22 cellular contexts compared by ENCODE assay signal in the genomic region with DNA sequence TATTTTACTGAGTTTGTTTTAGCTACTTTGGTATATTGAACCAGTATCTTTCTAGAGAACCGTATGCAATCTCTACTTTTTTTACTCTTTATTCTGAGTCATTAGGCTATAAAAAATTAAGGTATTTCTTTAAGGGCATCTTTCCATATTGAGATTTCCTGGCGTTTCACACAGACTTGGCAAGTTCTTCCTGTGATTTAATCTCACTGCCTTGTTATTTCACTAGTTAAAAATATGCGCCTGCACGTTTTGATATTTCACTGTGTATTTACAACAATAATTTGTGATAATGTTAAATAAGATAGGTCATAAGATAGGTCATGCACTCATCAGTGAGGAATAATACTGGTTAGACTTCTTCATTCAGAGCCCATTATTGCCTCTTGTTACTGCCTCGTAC. TPM values are rescaled to one million over a fixed set of nuclear protein-coding genes. Genes with fewer than 3 reads are reported as not detected.
DNase-seq lines count a peak whose midpoint lies in the region; ATAC-seq, FAIRE-seq and TF ChIP-seq lines count a peak whose summit lies in the region.
"Had no signal": no experiment of that assay in that cellular context is flagged by ENCODE, and none has a peak within 500 bp of the region (broad histone marks: within the 10 kb centered on the region; RNA-seq: fewer than 3 reads in every experiment).

No MANE protein-coding gene starts in this region.

- CTCF ChIA-PET in H1 (lab: Charles Lee; ENCODE audit: partially characterized antibody): interaction anchor here (1.5 to 3.8 kb wide), 3 partner anchors 8 to 44 kb away, joined by 3 to 19 read pairs (median 5); no protein-coding TSS in a partner anchor

- H3K23me2 ChIP-seq in H1 (ENCODE audit: low read depth, low read length): no peaks in the 10 kb centered on the region; the same call in 1 of the 2 replicates

- H2AFZ ChIP-seq in H1 (ENCODE audit: low read length): no peak overlapping the region
- H2AFZ ChIP-seq: GM23338 had no signal

- ATAC-seq in GM19463 (IDR thresholded peaks at IDR 0.05; ENCODE audit: unreplicated experiment): no peak
- ATAC-seq: GM23338, HCT116 had no signal

- H3K27ac ChIP-seq in H1 (ENCODE audit: low read depth, low read length) (no peak overlapping the region), spleen (no peak overlapping the region)
- H3K27ac ChIP-seq: BLaER1, HL-60 had no signal

- no peaks in the 10 kb centered on the region for H3K27me3 ChIP-seq in H1 (replicated peaks in 1 of 4; ENCODE audit: control insufficient read depth in 3 of 4, extremely low read depth in 1 of 4, insufficient read depth in 3 of 4, low read length in 3 of 4)
- no peaks in the 10 kb centered on the region for H3K27me3 ChIP-seq in spleen (replicated peaks in 1 of 7)
- H3K27me3 ChIP-seq: BLaER1 had no signal

- TF ChIP-seq EP300 in H1 (IDR thresholded peaks at IDR 0.05; ENCODE audit: borderline replicate concordance in 1 of 2, low read depth in 2 of 2, low read length in 2 of 2): no peak

- peaks cover 0 to 5% (median 0%) of the 10 kb centered on the region in 4 experiments; a peak in 2 of 8 replicates for H3K36me3 ChIP-seq in H1 (ENCODE audit: control insufficient read depth in 2 of 4, insufficient read depth in 4 of 4, low read length in 3 of 4)
- peaks cover 0 to 93% (median 25%) of the 10 kb centered on the region in 6 donors for H3K36me3 ChIP-seq in spleen
- H3K36me3 ChIP-seq: BLaER1 had no signal

- H4K5ac ChIP-seq in H1 (ENCODE audit: insufficient read length, low read depth, low read length): no peak overlapping the region

- H2BK12ac ChIP-seq in H1 (ENCODE audit: low read depth, low read length): 0 out of 2 replicates have a peak overlapping the region, but pooled peaks have one; percentile 91

- H3K79me2 ChIP-seq in H1 (ENCODE audit: control insufficient read depth in 1 of 2, insufficient read depth in 2 of 2, low read length in 2 of 2): no peaks in the 10 kb centered on the region

- no peak overlapping the region for H2BK15ac ChIP-seq in H1 (ENCODE audit: low read length)

- POLR2A ChIA-PET in H1 (lab: Charles Lee; ENCODE audit: partially characterized antibody): no interaction called here

- H3K4me2 ChIP-seq in H1 (ENCODE audit: insufficient read depth in 1 of 2, low read depth in 2 of 2, low read length in 2 of 2): no peak overlapping the region
- H3K4me2 ChIP-seq: BLaER1, GM23338 had no signal

- no peak overlapping the region for H3K23ac ChIP-seq in H1 (ENCODE audit: insufficient read length)

- peak overlapping the region; percentile 98; the same call in 1 of the 2 replicates for H2BK20ac ChIP-seq in H1 (ENCODE audit: low read length)

- no peaks in the 10 kb centered on the region; a peak in 2 of 4 replicates for H3K9me3 ChIP-seq in H1 (ENCODE audit: insufficient read depth in 2 of 2, low read depth in 1 of 2, low read length in 1 of 2)
- no peaks in the 10 kb centered on the region for H3K9me3 ChIP-seq in spleen
- H3K9me3 ChIP-seq: Caco-2 had no signal

- H3K4me3 ChIP-seq in LNCaP clone FGC (ENCODE audit: low read depth, low read length) (no peak overlapping the region), H1 (ENCODE audit: extremely low read depth in 1 of 4, insufficient read depth in 2 of 4, low read depth in 3 of 4, low read length in 4 of 4) (no peak overlapping the region), fibroblast of the aortic adventitia (ENCODE audit: low read depth, low read length) (no peak overlapping the region), spleen (no peak overlapping the region)
- H3K4me3 ChIP-seq: BLaER1, GM23338 had no signal

- no peak overlapping the region for H2BK120ac ChIP-seq in H1 (replicated peaks; ENCODE audit: low read depth, low read length)

- no peak overlapping the region for H3K56ac ChIP-seq in H1 (replicated peaks; ENCODE audit: insufficient read length, low read depth, low read length)

- H3K14ac ChIP-seq in H1 (ENCODE audit: insufficient read length): no peak overlapping the region

- H3K4me1 ChIP-seq in H1 (replicated peaks in 1 of 4; ENCODE audit: control insufficient read depth in 3 of 4, insufficient read depth in 4 of 4, low read length in 3 of 4) (peaks cover 0 to 6% (median 0%) of the 10 kb centered on the region in 4 experiments; a peak in 5 of 7 replicates), spleen (no peaks in the 10 kb centered on the region)
- H3K4me1 ChIP-seq: BLaER1, Caco-2 had no signal

- no peak overlapping the region for H4K8ac ChIP-seq in H1 (ENCODE audit: extremely low read depth, insufficient read depth, low read length)

- H2BK5ac ChIP-seq in H1 (ENCODE audit: low read depth, low read length): no peak overlapping the region

- H3K18ac ChIP-seq in H1 (ENCODE audit: extremely low read depth, low read length): no peak overlapping the region

- 88% methylated on average over 5 of the region's 5 CpGs; no CpG with 5 or more reads in 1 of the 2 experiments for WGBS in H1 (ENCODE audit: extremely low coverage in 1 of 2, insufficient coverage in 1 of 2, insufficient read length in 1 of 2, insufficient replicate concordance in 2 of 2, low coverage in 1 of 2, low lambda C conversion rate in 2 of 2, missing lambda C conversion rate in 1 of 2), 2 experiments
- 45 to 54% (median 46%) methylated on average over 5 of the region's 5 CpGs for WGBS in spleen, 5 donors

- H3K79me1 ChIP-seq in H1 (ENCODE audit: low read depth, low read length): no peaks in the 10 kb centered on the region

- no peak overlapping the region for H3K9ac ChIP-seq in H1 (replicated peaks in 1 of 4; ENCODE audit: extremely low read depth in 1 of 4, low read depth in 3 of 4, low read length in 3 of 4)
- H3K9ac ChIP-seq: BLaER1 had no signal

- H4K20me1 ChIP-seq in H1 (replicated peaks in 1 of 2; ENCODE audit: control insufficient read depth in 1 of 2, insufficient read depth in 2 of 2, low read length in 2 of 2): no peaks in the 10 kb centered on the region
- H4K20me1 ChIP-seq: BLaER1 had no signal

- H4K91ac ChIP-seq in H1 (replicated peaks; ENCODE audit: insufficient read length, low read length): no peak overlapping the region

- TF ChIP-seq POLR2A in H1 (IDR thresholded peaks at IDR 0.05; ENCODE audit: control extremely low read depth in 1 of 2, low read depth in 2 of 2, low read length in 2 of 2): no peak
- no peak for TF ChIP-seq POLR2A in spleen (IDR thresholded peaks at IDR 0.05)

- no peak for TF ChIP-seq CTCF in LNCaP clone FGC (IDR thresholded peaks at IDR 0.05; ENCODE audit: control insufficient read depth, extremely low read depth, insufficient read depth)
- TF ChIP-seq CTCF in H1 (IDR thresholded peaks at IDR 0.05; ENCODE audit: control extremely low read depth in 1 of 3, insufficient read depth in 1 of 3, low read depth in 1 of 3, low read length in 3 of 3): no peak
- TF ChIP-seq CTCF in fibroblast of the aortic adventitia (IDR thresholded peaks at IDR 0.05; ENCODE audit: insufficient read depth, low read length): no peak
- TF ChIP-seq CTCF in spleen (IDR thresholded peaks at IDR 0.05 in 8 of 11, conservative IDR thresholded peaks at IDR 0.05 in 3 of 11): no peak

- no peak overlapping the region for H3K4ac ChIP-seq in H1 (replicated peaks; ENCODE audit: insufficient read length, low read depth, low read length)

- no peak for FAIRE-seq in H1 (lab: Jason Lieb, UNC)
- FAIRE-seq: A204.1, D721Med had no signal

- no peak for TF ChIP-seq RAD21 in H1 (IDR thresholded peaks at IDR 0.05 in 1 of 2, conservative IDR thresholded peaks at IDR 0.05 in 1 of 2; ENCODE audit: low read depth in 2 of 2, low read length in 2 of 2)

- no peak overlapping the region for H2AK5ac ChIP-seq in H1 (ENCODE audit: low read depth, low read length)

- DNase-seq in EH (ENCODE audit: low read depth) (peak; percentile 6), LNCaP clone FGC (ENCODE audit: low read depth) (peak; percentile 55), H1 (ENCODE audit: low read depth in 1 of 2, low spot score in 2 of 2) (no peak), fibroblast of the aortic adventitia (ENCODE audit: low read depth) (peak; percentile 59), COR-L47 (lab: John Stamatoyannopoulos, UW) (no peak), NCI-H1105 treated with DMSO at 0.1 percent for 48 hours (lab: John Stamatoyannopoulos, UW) (no peak), spleen (no peak)
- DNase-seq: ACHN; Caco-2; CD8-positive, alpha-beta memory T cell; GF-D8; H7; HFFc6 had no signal

- intact Hi-C loops in spleen (cut with DNase I; ENCODE audit: low total_unique reads): no loop called here

RNA-seq across cellular contexts. Expression of a gene that starts 16.2 kb away (rescaled TPM):
- not detected in 2 replicates for total RNA-seq in H1 (2021; fragmentation: NEBNext Ultra II Directional; extraction: Animal tissue kit (Norgen Biotek cat#: 25700))
- 0.19 and 0.39 TPM in 2 replicates for polyA plus RNA-seq in H1 (2011; rRNA removed)
- 0.37 TPM for polyA plus RNA-seq in H1 (2011; cell fraction: cytosol; rRNA removed)
- polyA plus RNA-seq in H1 (2011; cell fraction: nucleus; rRNA removed): 0.40 TPM
- polyA plus RNA-seq in H1 (2012, experiment 1 of 2): 0.32 TPM in 1 of 4 replicates, not detected in the others
- not detected for polyA plus RNA-seq in H1 (2012, experiment 2 of 2)
- polyA plus RNA-seq in H1 (2013, experiment 1 of 2): 0.22 TPM
- polyA plus RNA-seq in H1 (2013, experiment 2 of 2): 0.46 TPM
- 0.09 TPM in 1 of 2 replicates, not detected in the other for polyA minus RNA-seq in H1 (2011; rRNA and poly(A)+ RNA removed)
- not detected for polyA minus RNA-seq in H1 (2011; cell fraction: cytosol; rRNA and poly(A)+ RNA removed)
- not detected for polyA minus RNA-seq in H1 (2011; cell fraction: nucleus; rRNA and poly(A)+ RNA removed)
- not detected in 2 replicates for total RNA-seq in fibroblast of the aortic adventitia (ENCODE audit: low replicate concordance)
- total RNA-seq in spleen: 1 to 10 TPM in 5 of 7 donors, under 1 TPM in 2; 0.77 to 7.1 (median 1.4) TPM
- 1 to 10 TPM in 2 of 3 donors, under 1 TPM in 1; 0.63 to 1.6 (median 1.0) TPM for polyA plus RNA-seq in spleen
- total RNA-seq: Caco-2; CD8-positive, alpha-beta memory T cell; H7; HFFc6; HT1080 had no signal
- polyA plus RNA-seq: CD14-positive monocyte; CD8-positive, alpha-beta memory T cell had no signal

Comparison
In these comparisons a context has a peak if more than half of its experiments do, and no peak if none do; other contexts are left out.
1. DNase-seq: peak in EH (single experiment), LNCaP clone FGC (single experiment) and fibroblast of the aortic adventitia (single experiment); none in H1 (0 of 2), COR-L47 (single experiment), NCI-H1105 treated with DMSO at 0.1 percent for 48 hours (single experiment) and spleen (single experiment).